24 cellular contexts compared by ENCODE assay signal in the genomic region with DNA sequence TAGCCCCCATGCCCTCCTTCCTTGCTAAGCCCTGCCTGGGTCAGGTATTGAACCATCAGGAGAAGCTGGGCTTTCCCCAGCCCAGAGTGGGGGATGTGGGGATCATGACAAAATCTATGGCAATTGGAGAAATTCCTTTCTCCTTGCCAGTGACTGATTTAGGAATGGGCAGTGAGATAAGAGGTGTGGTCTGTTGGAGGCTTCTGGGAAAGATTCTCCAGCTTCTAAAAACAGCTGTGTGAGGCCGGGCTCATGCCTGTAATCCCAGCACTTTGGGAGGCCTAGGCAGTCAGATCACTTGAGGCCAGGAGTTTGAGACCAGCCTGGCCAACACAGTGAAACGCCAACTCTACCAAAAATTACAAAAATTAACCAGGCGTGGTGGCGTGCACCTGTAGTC.
"Had no signal": no experiment of that assay in that cellular context is flagged by ENCODE, and none has a peak within 500 bp of the region (broad histone marks: within the 10 kb centered on the region; RNA-seq: fewer than 3 reads in every experiment).

No MANE protein-coding gene starts in this region.

- DNase-seq: activated CD4-positive, alpha-beta T cell treated with anti-CD3 and anti-CD28 coated beads for 1 hour; activated CD4-positive, alpha-beta T cell treated with anti-CD3 and anti-CD28 coated beads for 4 hours; activated CD4-positive, alpha-beta T cell treated with anti-CD3 and anti-CD28 coated beads, Interleukin-2, amount 10 ng/mL, durations not matched to agents 7 days and 5 days; activated CD8-positive, alpha-beta memory T cell treated with anti-CD3 and anti-CD28 coated beads for 24 hours; activated effector memory CD4-positive, alpha-beta T cell treated with Interleukin-2 at 50 U/mL for 16 hours; activated T-cell treated with anti-CD3 and anti-CD28 coated beads, Interleukin-2, amount 50 U/mL, for 4 hours; brain microvascular endothelial cell; dorsolateral prefrontal cortex; effector memory CD4-positive, alpha-beta T cell; T-helper 2 cell had no signal

- H3K36me3 ChIP-seq: adrenal gland, ascending aorta, brain microvascular endothelial cell had no signal

- H3K36me3 Mint-ChIP-seq: activated naive CD4-positive, alpha-beta T cell treated with anti-CD3 and anti-CD28 coated beads, Interleukin-2, amount 50 U/mL, for 24 hours; activated naive CD8-positive, alpha-beta T cell treated with anti-CD3 and anti-CD28 coated beads for 36 hours; WTC11 had no signal

- H3K4me3 Mint-ChIP-seq: activated CD4-positive, alpha-beta T cell treated with anti-CD3 and anti-CD28 coated beads, Interleukin-2, amount 10 ng/mL, durations not matched to agents 7 days and 5 days; activated CD8-positive, alpha-beta T cell treated with anti-CD3 and anti-CD28 coated beads for 36 hours; activated naive CD4-positive, alpha-beta T cell treated with anti-CD3 and anti-CD28 coated beads for 36 hours; activated naive CD4-positive, alpha-beta T cell treated with anti-CD3 and anti-CD28 coated beads, Interleukin-2, amount 50 U/mL, for 24 hours; activated naive CD8-positive, alpha-beta T cell treated with anti-CD3 and anti-CD28 coated beads for 36 hours; activated naive CD8-positive, alpha-beta T cell treated with anti-CD3 and anti-CD28 coated beads, Interleukin-2, amount 50 U/mL, for 24 hours; activated T-cell treated with anti-CD3 and anti-CD28 coated beads, Interleukin-2, amount 50 U/mL, for 4 hours; activated T-helper 17 cell treated with anti-CD3 and anti-CD28 coated beads, Interleukin-2, amount 50 U/mL, for 72 hours; central memory CD8-positive, alpha-beta T cell; dendritic cell treated with granulocyte-macrophage colony-stimulating factor and Interleukin-4, amounts not matched to agents 40 ng/mL and 50 ng/mL, for 4 days; endodermal cell; WTC11 had no signal

- H3K9me3 ChIP-seq: adrenal gland, ascending aorta had no signal

- H3K4me3 ChIP-seq: adrenal gland, ascending aorta, coronary artery, dorsolateral prefrontal cortex had no signal

- H3K27me3 ChIP-seq: ascending aorta, brain microvascular endothelial cell, dorsolateral prefrontal cortex had no signal

- H3K9me3 Mint-ChIP-seq: activated CD4-positive, alpha-beta T cell treated with anti-CD3 and anti-CD28 coated beads, Interleukin-2, amount 10 ng/mL, durations not matched to agents 7 days and 5 days; activated CD8-positive, alpha-beta T cell treated with anti-CD3 and anti-CD28 coated beads for 36 hours; activated naive CD4-positive, alpha-beta T cell treated with anti-CD3 and anti-CD28 coated beads for 36 hours; activated naive CD4-positive, alpha-beta T cell treated with anti-CD3 and anti-CD28 coated beads, Interleukin-2, amount 50 U/mL, for 24 hours; activated naive CD8-positive, alpha-beta T cell treated with anti-CD3 and anti-CD28 coated beads for 36 hours; activated naive CD8-positive, alpha-beta T cell treated with anti-CD3 and anti-CD28 coated beads, Interleukin-2, amount 50 U/mL, for 24 hours; activated T-cell treated with anti-CD3 and anti-CD28 coated beads, Interleukin-2, amount 50 U/mL, for 4 hours; activated T-helper 17 cell treated with anti-CD3 and anti-CD28 coated beads, Interleukin-2, amount 50 U/mL, for 72 hours; central memory CD8-positive, alpha-beta T cell; dendritic cell treated with granulocyte-macrophage colony-stimulating factor and Interleukin-4, amounts not matched to agents 40 ng/mL and 50 ng/mL, for 4 days; endodermal cell; WTC11 had no signal

- ATAC-seq: activated CD8-positive, alpha-beta T cell treated with anti-CD3 and anti-CD28 coated beads for 36 hours; activated naive CD8-positive, alpha-beta T cell treated with anti-CD3 and anti-CD28 coated beads, Interleukin-2, amount 50 U/mL, for 24 hours; activated T-cell treated with anti-CD3 and anti-CD28 coated beads, Interleukin-2, amount 50 U/mL, for 4 hours; activated T-helper 17 cell treated with anti-CD3 and anti-CD28 coated beads, Interleukin-2, amount 50 U/mL, for 72 hours had no signal

- H3K4me1 ChIP-seq: adrenal gland, ascending aorta had no signal

- H3K27ac Mint-ChIP-seq: activated CD4-positive, alpha-beta T cell treated with anti-CD3 and anti-CD28 coated beads, Interleukin-2, amount 10 ng/mL, durations not matched to agents 7 days and 5 days; activated CD8-positive, alpha-beta T cell treated with anti-CD3 and anti-CD28 coated beads for 36 hours; activated naive CD4-positive, alpha-beta T cell treated with anti-CD3 and anti-CD28 coated beads for 36 hours; activated naive CD4-positive, alpha-beta T cell treated with anti-CD3 and anti-CD28 coated beads, Interleukin-2, amount 50 U/mL, for 24 hours; activated naive CD8-positive, alpha-beta T cell treated with anti-CD3 and anti-CD28 coated beads for 36 hours; activated naive CD8-positive, alpha-beta T cell treated with anti-CD3 and anti-CD28 coated beads, Interleukin-2, amount 50 U/mL, for 24 hours; activated T-helper 17 cell treated with anti-CD3 and anti-CD28 coated beads, Interleukin-2, amount 50 U/mL, for 72 hours; dendritic cell treated with granulocyte-macrophage colony-stimulating factor and Interleukin-4, amounts not matched to agents 40 ng/mL and 50 ng/mL, for 4 days; endodermal cell; WTC11 had no signal

- H3K27ac ChIP-seq: adrenal gland, ascending aorta, brain microvascular endothelial cell, coronary artery, VCaP had no signal

- H3K4me1 Mint-ChIP-seq: activated CD4-positive, alpha-beta T cell treated with anti-CD3 and anti-CD28 coated beads, Interleukin-2, amount 10 ng/mL, durations not matched to agents 7 days and 5 days; activated naive CD4-positive, alpha-beta T cell treated with anti-CD3 and anti-CD28 coated beads, Interleukin-2, amount 50 U/mL, for 24 hours; activated naive CD8-positive, alpha-beta T cell treated with anti-CD3 and anti-CD28 coated beads for 36 hours; activated naive CD8-positive, alpha-beta T cell treated with anti-CD3 and anti-CD28 coated beads, Interleukin-2, amount 50 U/mL, for 24 hours; activated T-helper 17 cell treated with anti-CD3 and anti-CD28 coated beads, Interleukin-2, amount 50 U/mL, for 72 hours; central memory CD8-positive, alpha-beta T cell had no signal
